ENCODE assay signal across 8 cellular contexts in the genomic region with DNA sequence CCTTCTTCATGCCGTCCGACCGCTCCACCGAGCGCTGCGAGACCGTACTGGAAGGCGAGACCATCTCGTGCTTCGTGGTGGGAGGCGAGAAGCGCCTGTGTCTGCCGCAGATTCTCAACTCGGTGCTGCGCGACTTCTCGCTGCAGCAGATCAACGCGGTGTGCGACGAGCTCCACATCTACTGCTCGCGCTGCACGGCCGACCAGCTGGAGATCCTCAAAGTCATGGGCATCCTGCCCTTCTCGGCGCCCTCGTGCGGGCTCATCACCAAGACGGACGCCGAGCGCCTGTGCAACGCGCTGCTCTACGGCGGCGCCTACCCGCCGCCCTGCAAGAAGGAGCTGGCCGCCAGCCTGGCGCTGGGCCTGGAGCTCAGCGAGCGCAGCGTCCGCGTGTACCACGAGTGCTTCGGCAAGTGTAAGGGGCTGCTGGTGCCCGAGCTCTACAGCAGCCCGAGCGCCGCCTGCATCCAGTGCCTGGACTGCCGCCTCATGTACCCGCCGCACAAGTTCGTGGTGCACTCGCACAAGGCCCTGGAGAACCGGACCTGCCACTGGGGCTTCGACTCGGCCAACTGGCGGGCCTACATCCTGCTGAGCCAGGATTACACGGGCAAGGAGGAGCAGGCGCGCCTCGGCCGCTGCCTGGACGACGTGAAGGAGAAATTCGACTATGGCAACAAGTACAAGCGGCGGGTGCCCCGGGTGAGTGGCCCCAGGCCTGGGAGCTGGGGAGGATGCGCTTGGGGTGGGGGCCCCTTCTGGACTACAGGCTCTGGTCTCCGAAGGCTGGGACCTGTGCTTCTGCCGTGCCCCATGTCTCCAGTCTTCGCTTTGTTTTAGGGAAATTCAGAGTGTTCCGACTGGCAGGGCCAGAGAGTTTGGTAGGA. TPM values are rescaled to one million over a fixed set of nuclear protein-coding genes. Genes with fewer than 3 reads are reported as not detected.
DNase-seq lines count a peak whose midpoint lies in the region; ATAC-seq and TF ChIP-seq lines count a peak whose summit lies in the region.

No MANE protein-coding gene starts in this region.

- peaks cover 33 to 43% (median 34%) of the 10 kb centered on the region in 3 donors for H3K4me1 Mint-ChIP-seq in T-cell
- peaks cover 43% of the 10 kb centered on the region for H3K4me1 Mint-ChIP-seq in brain

- H3K4me1 ChIP-seq in iPS-15b (ENCODE audit: control insufficient read depth, insufficient read depth, low read length): peaks cover 6% of the 10 kb centered on the region

- H3K9me3 Mint-ChIP-seq in T-cell: no peaks in the 10 kb centered on the region
- H3K9me3 Mint-ChIP-seq in brain: no peaks in the 10 kb centered on the region

- H3K27me3 Mint-ChIP-seq in T-cell (no peaks in the 10 kb centered on the region), brain (peaks cover 17% of the 10 kb centered on the region)

- H3K9me3 ChIP-seq in iPS-15b (ENCODE audit: control insufficient read depth, insufficient read depth, low read length): no peaks in the 10 kb centered on the region

- H3K27me3 ChIP-seq in iPS-15b (ENCODE audit: control insufficient read depth, insufficient read depth, low read length): no peaks in the 10 kb centered on the region

- ATAC-seq in T-cell (replicated peaks in 1 of 4): peak in 2 of 4 experiments; percentile 1 to 3
- ATAC-seq in HG03175 (IDR thresholded peaks at IDR 0.05; ENCODE audit: unreplicated experiment): no peak
- ATAC-seq in GM21423 (IDR thresholded peaks at IDR 0.05; ENCODE audit: unreplicated experiment): no peak

- H3K36me3 Mint-ChIP-seq in T-cell (peaks cover 8% of the 10 kb centered on the region), brain (peaks cover 4% of the 10 kb centered on the region)

- peak overlapping the region; percentile 91 for H3K4me3 ChIP-seq in iPS-15b (ENCODE audit: low read depth, low read length)
- peak overlapping the region; percentile 76 for H3K4me3 ChIP-seq in skeletal muscle cell (ENCODE audit: low read depth, low read length)

- CTCF ChIA-PET in T-cell (lab: Charles Lee): interaction anchor here in 1 of 2 donors (1.0 kb wide), 1 partner anchor 26 kb away, joined by 3 read pairs; no protein-coding TSS in a partner anchor

- peaks cover 4% of the 10 kb centered on the region for H3K36me3 ChIP-seq in iPS-15b (ENCODE audit: control insufficient read depth, insufficient read depth, low read length)

- POLR2A ChIA-PET in T-cell (lab: Charles Lee): interaction anchor here (0.9 to 1.2 kb wide), 4 partner anchors 8 to 317 kb away, joined by 3 to 6 read pairs (median 4); no protein-coding TSS in a partner anchor

- H3K27ac Mint-ChIP-seq in T-cell: peak overlapping the region; percentile 97 to 99
- H3K27ac Mint-ChIP-seq in brain: peak overlapping the region; percentile 97 to 99 (median 98)

- DNase-seq in D341Med (ENCODE audit: low spot score) (peak; percentile 60), Kasumi-1 (lab: John Stamatoyannopoulos, UW) (peak; percentile 28 to 46), T-cell (peak in 30 of 34 experiments; percentile 32 to 64 (median 46)), skeletal muscle cell (ENCODE audit: low read depth) (no peak)

- H3K4me3 Mint-ChIP-seq in T-cell (peak overlapping the region; percentile 88 to 96 (median 96)), brain (peak overlapping the region; percentile 89 to 97 (median 94))

- peak in 1 of 2 experiments; percentile 20 for TF ChIP-seq CTCF in brain (conservative IDR thresholded peaks at IDR 0.05)

- peak overlapping the region; percentile 89 for H3K9ac ChIP-seq in iPS-15b (ENCODE audit: low read depth, low read length)

RNA-seq across cellular contexts. Expression of a gene that starts 1.2 kb away (rescaled TPM):
- total RNA-seq in T-cell: 100 to 1,000 TPM; 137 to 299 (median 157) TPM
- polyA plus RNA-seq in brain (ENCODE audit: insufficient read depth, low read depth, low replicate concordance): 48.5 TPM

RNA-seq across cellular contexts. Expression of a gene that starts 34.7 kb away (rescaled TPM):
- total RNA-seq in T-cell: 10 to 100 TPM; 52.9 to 74.8 (median 68.2) TPM
- 112 TPM for polyA plus RNA-seq in brain (ENCODE audit: insufficient read depth, low read depth, low replicate concordance)
